ENCODE assay signal across 1 cellular context in genomic region chr12:39442895-39443703, GRCh38.
TF ChIP-seq lines count a peak whose summit lies in the region.

A gene with protein sequence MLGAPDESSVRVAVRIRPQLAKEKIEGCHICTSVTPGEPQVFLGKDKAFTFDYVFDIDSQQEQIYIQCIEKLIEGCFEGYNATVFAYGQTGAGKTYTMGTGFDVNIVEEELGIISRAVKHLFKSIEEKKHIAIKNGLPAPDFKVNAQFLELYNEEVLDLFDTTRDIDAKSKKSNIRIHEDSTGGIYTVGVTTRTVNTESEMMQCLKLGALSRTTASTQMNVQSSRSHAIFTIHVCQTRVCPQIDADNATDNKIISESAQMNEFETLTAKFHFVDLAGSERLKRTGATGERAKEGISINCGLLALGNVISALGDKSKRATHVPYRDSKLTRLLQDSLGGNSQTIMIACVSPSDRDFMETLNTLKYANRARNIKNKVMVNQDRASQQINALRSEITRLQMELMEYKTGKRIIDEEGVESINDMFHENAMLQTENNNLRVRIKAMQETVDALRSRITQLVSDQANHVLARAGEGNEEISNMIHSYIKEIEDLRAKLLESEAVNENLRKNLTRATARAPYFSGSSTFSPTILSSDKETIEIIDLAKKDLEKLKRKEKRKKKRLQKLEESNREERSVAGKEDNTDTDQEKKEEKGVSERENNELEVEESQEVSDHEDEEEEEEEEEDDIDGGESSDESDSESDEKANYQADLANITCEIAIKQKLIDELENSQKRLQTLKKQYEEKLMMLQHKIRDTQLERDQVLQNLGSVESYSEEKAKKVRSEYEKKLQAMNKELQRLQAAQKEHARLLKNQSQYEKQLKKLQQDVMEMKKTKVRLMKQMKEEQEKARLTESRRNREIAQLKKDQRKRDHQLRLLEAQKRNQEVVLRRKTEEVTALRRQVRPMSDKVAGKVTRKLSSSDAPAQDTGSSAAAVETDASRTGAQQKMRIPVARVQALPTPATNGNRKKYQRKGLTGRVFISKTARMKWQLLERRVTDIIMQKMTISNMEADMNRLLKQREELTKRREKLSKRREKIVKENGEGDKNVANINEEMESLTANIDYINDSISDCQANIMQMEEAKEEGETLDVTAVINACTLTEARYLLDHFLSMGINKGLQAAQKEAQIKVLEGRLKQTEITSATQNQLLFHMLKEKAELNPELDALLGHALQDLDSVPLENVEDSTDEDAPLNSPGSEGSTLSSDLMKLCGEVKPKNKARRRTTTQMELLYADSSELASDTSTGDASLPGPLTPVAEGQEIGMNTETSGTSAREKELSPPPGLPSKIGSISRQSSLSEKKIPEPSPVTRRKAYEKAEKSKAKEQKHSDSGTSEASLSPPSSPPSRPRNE (N-terminal part only) (minus strand): TSS chr12:39443120. CDS start chr12:39442970, 150 bp downstream.

TF ChIP-seq in K562, 482 proteins besides CTCF, POLR2A, EP300 and RAD21 (continued from another document and continues in another):
- TF ChIP-seq ZNF398 (CRISPR knock-in tag; IDR thresholded peaks at IDR 0.05) (no peak), NR1H2 (CRISPR knock-in tag; IDR thresholded peaks at IDR 0.05) (no peak), GTF3C2 (IDR thresholded peaks at IDR 0.05; ENCODE audit: borderline replicate concordance, extremely low read depth, insufficient read length) (no peak), MTA1 (IDR thresholded peaks at IDR 0.05; ENCODE audit: borderline replicate concordance) (no peak), KLF13 (tag; IDR thresholded peaks at IDR 0.05; ENCODE audit: borderline replicate concordance, low read depth) (no peak), ZNF699 (CRISPR knock-in tag; IDR thresholded peaks at IDR 0.05; ENCODE audit: insufficient replicate concordance) (no peak), MEIS2 (IDR thresholded peaks at IDR 0.05; ENCODE audit: partially characterized antibody) (peak; percentile 64), ARID1B (IDR thresholded peaks at IDR 0.05) (no peak), BCLAF1 (IDR thresholded peaks at IDR 0.05; ENCODE audit: borderline replicate concordance in 1 of 2, control insufficient read depth in 1 of 2, low read depth in 2 of 2, low read length in 1 of 2) (no peak), KAT7 (CRISPR knock-in tag; IDR thresholded peaks at IDR 0.05; ENCODE audit: borderline replicate concordance) (peak; percentile 73; the same call in 1 of the 2 replicates), ZNF217 (CRISPR knock-in tag; IDR thresholded peaks at IDR 0.05) (no peak), ZNF165 (CRISPR knock-in tag; IDR thresholded peaks at IDR 0.05; ENCODE audit: borderline replicate concordance) (no peak), GABPA (tag; conservative IDR thresholded peaks at IDR 0.05; ENCODE audit: low read depth) (0 out of 2 replicates have a peak, but pooled peaks have one; percentile 24), MEF2D (tag; conservative IDR thresholded peaks at IDR 0.05; ENCODE audit: low read depth) (no peak), SMARCA4 (IDR thresholded peaks at IDR 0.05) (no peak), SAFB (IDR thresholded peaks at IDR 0.05; ENCODE audit: borderline replicate concordance, low read depth, low read length) (peak; percentile 38; the same call in 1 of the 2 replicates), PCBP1 (IDR thresholded peaks at IDR 0.05; ENCODE audit: low read depth, low read length, poor library complexity, severe bottlenecking) (peak; percentile 80), TSHZ1 (CRISPR knock-in tag; IDR thresholded peaks at IDR 0.05) (no peak), TRIM24 (IDR thresholded peaks at IDR 0.05) (no peak), NR2F6 (CRISPR knock-in tag; IDR thresholded peaks at IDR 0.05) (0 out of 2 replicates have a peak, but pooled peaks have one; percentile 56), SREBF1 (IDR thresholded peaks at IDR 0.05; ENCODE audit: borderline replicate concordance, low read depth, low read length) (no peak), TCF3 (CRISPR knock-in tag; IDR thresholded peaks at IDR 0.05) (no peak), TAF15 (IDR thresholded peaks at IDR 0.05; ENCODE audit: low read depth, low read length) (no peak), THRB (CRISPR knock-in tag; conservative IDR thresholded peaks at IDR 0.05) (no peak), SAFB2 (IDR thresholded peaks at IDR 0.05; ENCODE audit: borderline replicate concordance, low read depth, low read length, severe bottlenecking) (no peak), ZNF655 (CRISPR knock-in tag; IDR thresholded peaks at IDR 0.05) (no peak), CCAR2 (IDR thresholded peaks at IDR 0.05; ENCODE audit: low read depth, low read length) (no peak)
- TF ChIP-seq, protein P1, sequence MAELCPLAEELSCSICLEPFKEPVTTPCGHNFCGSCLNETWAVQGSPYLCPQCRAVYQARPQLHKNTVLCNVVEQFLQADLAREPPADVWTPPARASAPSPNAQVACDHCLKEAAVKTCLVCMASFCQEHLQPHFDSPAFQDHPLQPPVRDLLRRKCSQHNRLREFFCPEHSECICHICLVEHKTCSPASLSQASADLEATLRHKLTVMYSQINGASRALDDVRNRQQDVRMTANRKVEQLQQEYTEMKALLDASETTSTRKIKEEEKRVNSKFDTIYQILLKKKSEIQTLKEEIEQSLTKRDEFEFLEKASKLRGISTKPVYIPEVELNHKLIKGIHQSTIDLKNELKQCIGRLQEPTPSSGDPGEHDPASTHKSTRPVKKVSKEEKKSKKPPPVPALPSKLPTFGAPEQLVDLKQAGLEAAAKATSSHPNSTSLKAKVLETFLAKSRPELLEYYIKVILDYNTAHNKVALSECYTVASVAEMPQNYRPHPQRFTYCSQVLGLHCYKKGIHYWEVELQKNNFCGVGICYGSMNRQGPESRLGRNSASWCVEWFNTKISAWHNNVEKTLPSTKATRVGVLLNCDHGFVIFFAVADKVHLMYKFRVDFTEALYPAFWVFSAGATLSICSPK (IDR thresholded peaks at IDR 0.05; ENCODE audit: borderline replicate concordance) = no peak
- TF ChIP-seq, protein P2, sequence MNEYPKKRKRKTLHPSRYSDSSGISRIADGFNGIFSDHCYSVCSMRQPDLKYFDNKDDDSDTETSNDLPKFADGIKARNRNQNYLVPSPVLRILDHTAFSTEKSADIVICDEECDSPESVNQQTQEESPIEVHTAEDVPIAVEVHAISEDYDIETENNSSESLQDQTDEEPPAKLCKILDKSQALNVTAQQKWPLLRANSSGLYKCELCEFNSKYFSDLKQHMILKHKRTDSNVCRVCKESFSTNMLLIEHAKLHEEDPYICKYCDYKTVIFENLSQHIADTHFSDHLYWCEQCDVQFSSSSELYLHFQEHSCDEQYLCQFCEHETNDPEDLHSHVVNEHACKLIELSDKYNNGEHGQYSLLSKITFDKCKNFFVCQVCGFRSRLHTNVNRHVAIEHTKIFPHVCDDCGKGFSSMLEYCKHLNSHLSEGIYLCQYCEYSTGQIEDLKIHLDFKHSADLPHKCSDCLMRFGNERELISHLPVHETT (CRISPR knock-in tag; conservative IDR thresholded peaks at IDR 0.05 in 1 of 2, IDR thresholded peaks at IDR 0.05 in 1 of 2) = peak in 1 of 2 experiments; percentile 16; a peak in 1 of 4 replicates
- TF ChIP-seq, protein P3, sequence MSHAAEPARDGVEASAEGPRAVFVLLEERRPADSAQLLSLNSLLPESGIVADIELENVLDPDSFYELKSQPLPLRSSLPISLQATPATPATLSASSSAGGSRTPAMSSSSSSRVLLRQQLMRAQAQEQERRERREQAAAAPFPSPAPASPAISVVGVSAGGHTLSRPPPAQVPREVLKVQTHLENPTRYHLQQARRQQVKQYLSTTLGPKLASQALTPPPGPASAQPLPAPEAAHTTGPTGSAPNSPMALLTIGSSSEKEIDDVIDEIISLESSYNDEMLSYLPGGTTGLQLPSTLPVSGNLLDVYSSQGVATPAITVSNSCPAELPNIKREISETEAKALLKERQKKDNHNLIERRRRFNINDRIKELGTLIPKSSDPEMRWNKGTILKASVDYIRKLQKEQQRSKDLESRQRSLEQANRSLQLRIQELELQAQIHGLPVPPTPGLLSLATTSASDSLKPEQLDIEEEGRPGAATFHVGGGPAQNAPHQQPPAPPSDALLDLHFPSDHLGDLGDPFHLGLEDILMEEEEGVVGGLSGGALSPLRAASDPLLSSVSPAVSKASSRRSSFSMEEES (CRISPR knock-in tag; IDR thresholded peaks at IDR 0.05) = no peak
